Comparison of ENCODE assay signal across 24 cellular contexts in genomic region chr1:1507305-1507704, GRCh38. TPM values are rescaled to one million over a fixed set of nuclear protein-coding genes. Genes with fewer than 3 reads are reported as not detected.
"Had no signal": no experiment of that assay in that cellular context is flagged by ENCODE, and none has a peak within 500 bp of the region (broad histone marks: within the 10 kb centered on the region; RNA-seq: fewer than 3 reads in every experiment).

No MANE protein-coding gene starts in this region.

- FAIRE-seq: endometrium, frontal cortex, islet of Langerhans, urothelium cell line had no signal

- H3K4me3 ChIP-seq: heart left ventricle, ovary, right atrium auricular region, sigmoid colon, skin epidermis, stomach, thoracic aorta had no signal

- H3K27ac Mint-ChIP-seq: mesothelial cell of epicardium had no signal

- H3K27ac ChIP-seq: heart left ventricle, ovary, right atrium auricular region, sigmoid colon, skin epidermis, stomach, thoracic aorta had no signal

- H3K27me3 ChIP-seq: heart left ventricle, ovary, right atrium auricular region, sigmoid colon, stomach had no signal

- DNase-seq: effector memory CD4-positive, alpha-beta T cell; heart left ventricle; hippocampal formation; kidney glomerular epithelial cell; mammary epithelial cell; ovary; sigmoid colon; stimulated activated CD4-positive, alpha-beta T cell treated with anti-CD3 and anti-CD28 coated beads, Interleukin-2, amount 100 ng/mL, for 24 hours; stimulated activated CD4-positive, alpha-beta T cell treated with anti-CD3 and anti-CD28 coated beads, Interleukin-4, amount 100 ng/mL, for 4 hours; stimulated activated naive CD4-positive, alpha-beta T cell; stomach; substantia nigra had no signal

- H3K36me3 Mint-ChIP-seq: mesothelial cell of epicardium had no signal

- H3K4me3 Mint-ChIP-seq: mesothelial cell of epicardium had no signal

- ATAC-seq: esophagus mucosa, heart left ventricle, left lobe of liver had no signal

- H3K9me3 ChIP-seq: heart left ventricle, ovary, right atrium auricular region, sigmoid colon, stomach, thoracic aorta had no signal

- H3K36me3 ChIP-seq: heart left ventricle, ovary, right atrium auricular region, sigmoid colon, stomach, thoracic aorta had no signal

RNA-seq across cellular contexts. Expression of gene TMEM240, which starts 33.1 kb away (rescaled TPM):
- total RNA-seq: esophagus mucosa, myocyte had no signal

RNA-seq across cellular contexts. Expression of gene ATAD3C, which starts 57.8 kb away (rescaled TPM):
- total RNA-seq: frontal cortex, glomerular endothelial cell, myocyte had no signal
